In genomic region chr13:36920612-36921185, GRCh38 we compare ENCODE assay signal across 7 cellular contexts. TPM values are rescaled to one million over a fixed set of nuclear protein-coding genes. Genes with fewer than 3 reads are reported as not detected.
DNase-seq lines count a peak whose midpoint lies in the region; ATAC-seq and TF ChIP-seq lines count a peak whose summit lies in the region.

No MANE protein-coding gene starts in this region.

- no peaks in the 10 kb centered on the region for H3K4me1 Mint-ChIP-seq in stimulated activated effector memory CD8-positive, alpha-beta T cell treated with anti-CD3 and anti-CD28 coated beads, Interleukin-12 subunit alpha, Interleukin-12 subunit beta, amount 100 ng/mL, for 72 hours

- no peaks in the 10 kb centered on the region for H3K36me3 Mint-ChIP-seq in stimulated activated effector memory CD8-positive, alpha-beta T cell treated with anti-CD3 and anti-CD28 coated beads, Interleukin-12 subunit alpha, Interleukin-12 subunit beta, amount 100 ng/mL, for 72 hours

- no peaks in the 10 kb centered on the region for H3K9me3 Mint-ChIP-seq in stimulated activated effector memory CD8-positive, alpha-beta T cell treated with anti-CD3 and anti-CD28 coated beads, Interleukin-12 subunit alpha, Interleukin-12 subunit beta, amount 100 ng/mL, for 72 hours

- TF ChIP-seq CTCF in HFF-Myc (IDR thresholded peaks at IDR 0.05; ENCODE audit: low read depth, low read length, missing control alignments) (no peak), VCaP (conservative IDR thresholded peaks at IDR 0.05) (no peak)

- peak overlapping the region; percentile 44 for H3K4me3 Mint-ChIP-seq in stimulated activated effector memory CD8-positive, alpha-beta T cell treated with anti-CD3 and anti-CD28 coated beads, Interleukin-12 subunit alpha, Interleukin-12 subunit beta, amount 100 ng/mL, for 72 hours

- H3K4me3 ChIP-seq in HFF-Myc (replicated peaks; ENCODE audit: low read depth, low read length), result peak overlapping the region; percentile 30
- H3K4me3 ChIP-seq in iPS-11a (ENCODE audit: low read depth, low read length), result peak overlapping the region; percentile 17

- DNase-seq in HFF-Myc (ENCODE audit: extremely low read depth, low read depth) (no peak), A172 (ENCODE audit: low spot score) (no peak), foreskin melanocyte (no peak)
- DNase-seq in stimulated activated effector memory CD8-positive, alpha-beta T cell treated with anti-CD3 and anti-CD28 coated beads, Interleukin-12 subunit alpha, Interleukin-12 subunit beta, amount 100 ng/mL, for 72 hours (ENCODE audit: low spot score in 2 of 2), result no peak

- no peak overlapping the region for H3K27ac Mint-ChIP-seq in stimulated activated effector memory CD8-positive, alpha-beta T cell treated with anti-CD3 and anti-CD28 coated beads, Interleukin-12 subunit alpha, Interleukin-12 subunit beta, amount 100 ng/mL, for 72 hours

- no peak for ATAC-seq in stimulated activated effector memory CD8-positive, alpha-beta T cell treated with anti-CD3 and anti-CD28 coated beads, Interleukin-12 subunit alpha, Interleukin-12 subunit beta, amount 100 ng/mL, for 72 hours
- ATAC-seq in GM21381 (IDR thresholded peaks at IDR 0.05; ENCODE audit: unreplicated experiment), result no peak

- peak overlapping the region; percentile 87 for H3K27ac ChIP-seq in VCaP

RNA-seq across cellular contexts. Expression of gene SMAD9, which starts 0.7 kb away (rescaled TPM):
- total RNA-seq in A172 (2014; rRNA removed; shearing (Covaris generic)), result 2.1 and 5.2 TPM in 2 replicates
